ENCODE assay signal across 20 cellular contexts in genomic region chr2:25685741-25686140, GRCh38.
"Had no signal": no experiment of that assay in that cellular context is flagged by ENCODE, and none has a peak within 500 bp of the region (broad histone marks: within the 10 kb centered on the region; RNA-seq: fewer than 3 reads in every experiment).

No MANE protein-coding gene starts in this region.

- H3K27ac ChIP-seq: ascending aorta, body of pancreas, coronary artery had no signal

- H3K4me1 ChIP-seq: ascending aorta, body of pancreas had no signal

- H3K9me3 Mint-ChIP-seq: activated B cell treated with CpG ODN at 0.5 μM for 24 hours; activated CD4-positive, alpha-beta T cell treated with anti-CD3 and anti-CD28 coated beads, Interleukin-2, amount 10 ng/mL, durations not matched to agents 7 days and 5 days; activated CD8-positive, alpha-beta T cell treated with anti-CD3 and anti-CD28 coated beads for 36 hours; activated naive CD4-positive, alpha-beta T cell treated with anti-CD3 and anti-CD28 coated beads, Interleukin-2, amount 50 U/mL, for 24 hours; activated T-cell treated with anti-CD3 and anti-CD28 coated beads, Interleukin-2, amount 50 U/mL, for 72 hours; activated T-helper 2 cell treated with anti-CD3 and anti-CD28 coated beads, Interferon-gamma antibody, Interleukin-2, Interleukin-4, amounts not matched to agents 10 μg/mL and 5 μg/mL and 100 μg/mL, durations not matched to agents 14 hours and 24 hours and 36 hours had no signal

- H3K4me3 ChIP-seq: ascending aorta, body of pancreas, coronary artery had no signal

- DNase-seq: activated B cell treated with CpG ODN at 0.5 μM for 24 hours; activated CD4-positive, alpha-beta T cell treated with anti-CD3 and anti-CD28 coated beads for 1 hour; activated CD4-positive, alpha-beta T cell treated with anti-CD3 and anti-CD28 coated beads, Interleukin-2, amount 10 ng/mL, durations not matched to agents 7 days and 5 days; activated CD8-positive, alpha-beta memory T cell treated with anti-CD3 and anti-CD28 coated beads, Interleukin-2, amount 50 U/mL, for 4 hours; activated CD8-positive, alpha-beta T cell treated with anti-CD3 and anti-CD28 coated beads for 36 hours; activated naive CD4-positive, alpha-beta T cell; activated T-cell treated with anti-CD3 and anti-CD28 coated beads, Interleukin-2, amount 50 U/mL, for 72 hours; amniotic stem cell; body of pancreas; central memory CD4-positive, alpha-beta T cell; MM.1S; NCI-H1436; NCI-H187; SIG-M5; T-helper 17 cell; T-helper 9 cell had no signal

- H3K27me3 Mint-ChIP-seq: activated CD8-positive, alpha-beta T cell treated with anti-CD3 and anti-CD28 coated beads for 36 hours; activated naive CD4-positive, alpha-beta T cell treated with anti-CD3 and anti-CD28 coated beads, Interleukin-2, amount 50 U/mL, for 24 hours had no signal

- H3K4me3 Mint-ChIP-seq: activated B cell treated with CpG ODN at 0.5 μM for 24 hours; activated CD4-positive, alpha-beta T cell treated with anti-CD3 and anti-CD28 coated beads, Interleukin-2, amount 10 ng/mL, durations not matched to agents 7 days and 5 days; activated CD8-positive, alpha-beta T cell treated with anti-CD3 and anti-CD28 coated beads for 36 hours; activated naive CD4-positive, alpha-beta T cell treated with anti-CD3 and anti-CD28 coated beads, Interleukin-2, amount 50 U/mL, for 24 hours; activated T-cell treated with anti-CD3 and anti-CD28 coated beads, Interleukin-2, amount 50 U/mL, for 72 hours; T-helper 17 cell had no signal

- H3K9me3 ChIP-seq: ascending aorta, body of pancreas had no signal

- H3K36me3 ChIP-seq: ascending aorta had no signal

- H3K27me3 ChIP-seq: ascending aorta, body of pancreas had no signal

- H3K36me3 Mint-ChIP-seq: activated naive CD4-positive, alpha-beta T cell treated with anti-CD3 and anti-CD28 coated beads, Interleukin-2, amount 50 U/mL, for 24 hours had no signal

- ATAC-seq: activated CD8-positive, alpha-beta T cell treated with anti-CD3 and anti-CD28 coated beads for 36 hours; activated T-cell treated with anti-CD3 and anti-CD28 coated beads, Interleukin-2, amount 50 U/mL, for 72 hours; body of pancreas; T-helper 17 cell had no signal

- H3K4me1 Mint-ChIP-seq: activated B cell treated with CpG ODN at 0.5 μM for 24 hours; activated CD4-positive, alpha-beta T cell treated with anti-CD3 and anti-CD28 coated beads, Interleukin-2, amount 10 ng/mL, durations not matched to agents 7 days and 5 days; activated naive CD4-positive, alpha-beta T cell treated with anti-CD3 and anti-CD28 coated beads, Interleukin-2, amount 50 U/mL, for 24 hours had no signal

- H3K27ac Mint-ChIP-seq: activated B cell treated with CpG ODN at 0.5 μM for 24 hours; activated CD4-positive, alpha-beta T cell treated with anti-CD3 and anti-CD28 coated beads, Interleukin-2, amount 10 ng/mL, durations not matched to agents 7 days and 5 days; activated CD8-positive, alpha-beta T cell treated with anti-CD3 and anti-CD28 coated beads for 36 hours; activated naive CD4-positive, alpha-beta T cell treated with anti-CD3 and anti-CD28 coated beads, Interleukin-2, amount 50 U/mL, for 24 hours; activated T-cell treated with anti-CD3 and anti-CD28 coated beads, Interleukin-2, amount 50 U/mL, for 72 hours; activated T-helper 2 cell treated with anti-CD3 and anti-CD28 coated beads, Interferon-gamma antibody, Interleukin-2, Interleukin-4, amounts not matched to agents 10 μg/mL and 5 μg/mL and 100 μg/mL, durations not matched to agents 14 hours and 24 hours and 36 hours; T-helper 17 cell had no signal
